35 cellular contexts compared by ENCODE assay signal in the genomic region with DNA sequence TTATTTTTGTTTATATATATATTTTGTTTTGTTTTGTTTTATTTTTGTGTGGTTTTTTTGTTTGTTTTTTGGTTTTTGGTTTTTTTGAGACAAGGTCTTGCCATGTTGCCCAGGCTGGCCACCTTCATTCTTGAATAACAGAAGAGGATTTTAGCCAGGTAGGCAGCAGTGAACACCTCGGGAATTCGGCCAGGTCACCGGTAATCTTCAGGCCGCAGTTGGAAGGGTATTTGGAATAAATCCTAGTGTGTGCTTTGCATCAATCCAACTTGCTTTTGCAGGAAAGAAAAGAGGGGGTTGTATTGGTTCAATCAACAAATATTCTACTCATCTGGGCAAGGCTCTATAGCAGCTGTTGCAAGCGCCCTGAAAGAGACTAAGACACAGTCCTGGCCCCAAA. TPM values are rescaled to one million over a fixed set of nuclear protein-coding genes. Genes with fewer than 3 reads are reported as not detected.
DNase-seq lines count a peak whose midpoint lies in the region; FAIRE-seq and TF ChIP-seq lines count a peak whose summit lies in the region.
"Had no signal": no experiment of that assay in that cellular context is flagged by ENCODE, and none has a peak within 500 bp of the region (broad histone marks: within the 10 kb centered on the region; RNA-seq: fewer than 3 reads in every experiment).

No MANE protein-coding gene starts in this region.

- peaks cover 6% of the 10 kb centered on the region for H3K9me3 ChIP-seq in WERI-Rb-1 (ENCODE audit: severe bottlenecking)
- H3K9me3 ChIP-seq: A549, BE2C, Caco-2 had no signal

- peak; percentile 86 for DNase-seq in G401 (ENCODE audit: low spot score)
- peak; percentile 83 for DNase-seq in cerebellar cortex (ENCODE audit: low spot score)
- DNase-seq in cerebellum (ENCODE audit: low spot score) = peak; percentile 60
- DNase-seq in 8988T = no peak
- DNase-seq in WERI-Rb-1 = no peak
- DNase-seq in frontal cortex (ENCODE audit: low spot score in 2 of 2) = no peak
- DNase-seq: ACHN; AML-193; BE2C; Caco-2; Calu3; CD4-positive, alpha-beta memory T cell; CD4-positive, alpha-beta T cell; CD4-positive, CD25-positive, alpha-beta regulatory T cell; CD8-positive, alpha-beta memory T cell; CD8-positive, alpha-beta T cell; COR-L47; DMS 273 treated with DMSO at 0.1 percent for 48 hours; DMS153; DMS53; DMS79; DMS79 treated with DMSO at 0.1 percent for 48 hours; DND-41; EL had no signal

- in situ Hi-C loops in G401 (cut with HindIII; ENCODE audit: low sequenced_read_pairs) = no loop called here

- H3K27ac ChIP-seq in WERI-Rb-1 = no peak overlapping the region
- H3K27ac ChIP-seq: 22Rv1; A549; BLaER1; BLaER1 treated with 17β-estradiol and CSF1 and Interleukin-3, amounts not matched to agents 10 nM and 100 nM; C4-2B had no signal

- TF ChIP-seq CTCF in WERI-Rb-1 (IDR thresholded peaks at IDR 0.05; ENCODE audit: low read depth, low read length) = no peak

- no peak for FAIRE-seq in frontal cortex (lab: Jason Lieb, UNC)
- FAIRE-seq: A204.1, A549, D721Med had no signal

- H3K36me3 ChIP-seq in WERI-Rb-1 = no peaks in the 10 kb centered on the region
- H3K36me3 ChIP-seq: BE2C; BLaER1; BLaER1 treated with 17β-estradiol and CSF1 and Interleukin-3, amounts not matched to agents 10 nM and 100 nM had no signal

- no peak overlapping the region for H3K4me3 ChIP-seq in WERI-Rb-1 (ENCODE audit: low read depth, low read length)
- H3K4me3 ChIP-seq: A549; BLaER1; BLaER1 treated with 17β-estradiol and CSF1 and Interleukin-3, amounts not matched to agents 10 nM and 100 nM had no signal

- H3K27me3 ChIP-seq in WERI-Rb-1 (ENCODE audit: insufficient read depth, low read depth, severe bottlenecking) = no peaks in the 10 kb centered on the region
- H3K27me3 ChIP-seq: BE2C; BLaER1; BLaER1 treated with 17β-estradiol and CSF1 and Interleukin-3, amounts not matched to agents 10 nM and 100 nM had no signal

RNA-seq across cellular contexts. Expression of gene MT1HL1, which starts 53.9 kb away (rescaled TPM):
- not detected in 2 replicates for total RNA-seq in G401 (2014; rRNA removed; shearing (Covaris generic))
- not detected for total RNA-seq in cerebellum
- not detected for total RNA-seq in frontal cortex
- total RNA-seq: A172; A673; B cell; Caco-2; Calu3; CD4-positive, alpha-beta memory T cell; CD4-positive, alpha-beta T cell; CD4-positive, CD25-positive, alpha-beta regulatory T cell; CD8-positive, alpha-beta memory T cell; CD8-positive, alpha-beta T cell; Daoy had no signal

Comparison
In these comparisons a context has a peak if more than half of its experiments do, and no peak if none do; other contexts are left out.
1. DNase-seq: peak in G401 (single experiment), cerebellar cortex (single experiment) and cerebellum (single experiment); none in 8988T (single experiment), WERI-Rb-1 (single experiment) and frontal cortex (0 of 2).